In genomic region chr9:135905380-135906282, GRCh38 we compare ENCODE assay signal across 8 cellular contexts. TPM values are rescaled to one million over a fixed set of nuclear protein-coding genes. Genes with fewer than 3 reads are reported as not detected.
DNase-seq lines count a peak whose midpoint lies in the region; ATAC-seq and TF ChIP-seq lines count a peak whose summit lies in the region.

No MANE protein-coding gene starts in this region.

- peaks cover 30% of the 10 kb centered on the region for H3K79me2 ChIP-seq in parathyroid adenoma

- H3K9ac ChIP-seq in parathyroid adenoma: no peak overlapping the region

- H3K27ac ChIP-seq in left ventricle myocardium inferior (replicated peaks) (peak overlapping the region; percentile 78), epithelial cell of prostate (peak overlapping the region; percentile 94), parathyroid adenoma (no peak overlapping the region)

- H3K4me2 ChIP-seq in parathyroid adenoma (ENCODE audit: low read length): peak overlapping the region; percentile 64

- DNase-seq in left ventricle myocardium inferior: no peak
- no peak for DNase-seq in left cardiac atrium
- peak; percentile 89 for DNase-seq in activated CD4-positive, alpha-beta memory T cell treated with anti-CD3 and anti-CD28 coated beads for 36 hours
- peak; percentile 84 for DNase-seq in epithelial cell of prostate (ENCODE audit: low read depth, low spot score)

- peak overlapping the region; percentile 86 for H3K27ac Mint-ChIP-seq in activated CD4-positive, alpha-beta memory T cell treated with anti-CD3 and anti-CD28 coated beads for 36 hours

- TF ChIP-seq CTCF in left ventricle myocardium inferior (IDR thresholded peaks at IDR 0.05; ENCODE audit: borderline replicate concordance): no peak
- no peak for TF ChIP-seq CTCF in parathyroid adenoma (IDR thresholded peaks at IDR 0.05)

- no peaks in the 10 kb centered on the region for H3K9me3 Mint-ChIP-seq in activated CD4-positive, alpha-beta memory T cell treated with anti-CD3 and anti-CD28 coated beads for 36 hours

- H3K27me3 Mint-ChIP-seq in activated CD4-positive, alpha-beta memory T cell treated with anti-CD3 and anti-CD28 coated beads for 36 hours: no peaks in the 10 kb centered on the region

- H3K4me3 ChIP-seq in left ventricle myocardium inferior: peak overlapping the region; percentile 81
- H3K4me3 ChIP-seq in parathyroid adenoma (ENCODE audit: low read depth, low read length): peak overlapping the region; percentile 43

- H3K27me3 ChIP-seq in left ventricle myocardium inferior (ENCODE audit: low read depth) (no peaks in the 10 kb centered on the region), parathyroid adenoma (ENCODE audit: control insufficient read depth, insufficient read depth, low read length) (no peaks in the 10 kb centered on the region)

- no peak overlapping the region for H2AFZ ChIP-seq in parathyroid adenoma

- peaks cover 70% of the 10 kb centered on the region for H3K4me1 ChIP-seq in left ventricle myocardium inferior
- no peaks in the 10 kb centered on the region for H3K4me1 ChIP-seq in parathyroid adenoma

- peaks cover 38% of the 10 kb centered on the region for H3K36me3 Mint-ChIP-seq in activated CD4-positive, alpha-beta memory T cell treated with anti-CD3 and anti-CD28 coated beads for 36 hours

- ATAC-seq in left cardiac atrium: no peak
- ATAC-seq in GM21723 (IDR thresholded peaks at IDR 0.05; ENCODE audit: unreplicated experiment): no peak
- no peak for ATAC-seq in GM19351 (IDR thresholded peaks at IDR 0.05; ENCODE audit: unreplicated experiment)
- no peak for ATAC-seq in GM21367 (IDR thresholded peaks at IDR 0.05; ENCODE audit: unreplicated experiment)

- peaks cover 69% of the 10 kb centered on the region for H3K4me1 Mint-ChIP-seq in activated CD4-positive, alpha-beta memory T cell treated with anti-CD3 and anti-CD28 coated beads for 36 hours (ENCODE audit: low read depth)

- H3K4me3 Mint-ChIP-seq in activated CD4-positive, alpha-beta memory T cell treated with anti-CD3 and anti-CD28 coated beads for 36 hours: peak overlapping the region; percentile 82

- POLR2A ChIA-PET in activated CD4-positive, alpha-beta memory T cell treated with anti-CD3 and anti-CD28 coated beads for 36 hours (lab: Charles Lee): interaction anchor here (1.0 to 1.3 kb wide), 4 partner anchors 16 to 55 kb away, joined by 3 to 9 read pairs (median 4); no protein-coding TSS in a partner anchor

- intact Hi-C loops in left ventricle myocardium inferior (cut with micrococcal nuclease): no loop called here
- intact Hi-C loops in left cardiac atrium (cut with DNase I): loop anchor here in 1 of 2 donors (10.0 kb wide), 1 partner anchor 49 kb away; no protein-coding TSS in a partner anchor
- intact Hi-C loops in activated CD4-positive, alpha-beta memory T cell treated with anti-CD3 and anti-CD28 coated beads for 36 hours (cut with micrococcal nuclease): loop anchor here (1.0 to 5.0 kb wide), 9 partner anchors 19 to 1838 kb away; partner anchors contain the start of genes BRD3 and UBAC1

- peaks cover 9% of the 10 kb centered on the region for H3K36me3 ChIP-seq in left ventricle myocardium inferior
- no peaks in the 10 kb centered on the region for H3K36me3 ChIP-seq in parathyroid adenoma (ENCODE audit: control insufficient read depth, insufficient read depth, low read length)

- H3K9me3 ChIP-seq in left ventricle myocardium inferior (replicated peaks) (no peaks in the 10 kb centered on the region), parathyroid adenoma (ENCODE audit: control insufficient read depth, low read length) (no peaks in the 10 kb centered on the region)

- CTCF ChIA-PET in activated CD4-positive, alpha-beta memory T cell treated with anti-CD3 and anti-CD28 coated beads for 36 hours (lab: Charles Lee): interaction anchor here (0.8 to 1.3 kb wide), 3 partner anchors 40 to 62 kb away, joined by 3 to 4 read pairs (median 3); no protein-coding TSS in a partner anchor

RNA-seq across cellular contexts. Expression of gene CAMSAP1, which starts 1.7 kb away (rescaled TPM):
- total RNA-seq in left ventricle myocardium inferior (20.0 TPM), left cardiac atrium (10 to 100 TPM; 17.2 to 17.6 TPM)
- 10 to 100 TPM; 43.2 to 46.0 TPM for total RNA-seq in activated CD4-positive, alpha-beta memory T cell treated with anti-CD3 and anti-CD28 coated beads for 36 hours

RNA-seq across cellular contexts. Expression of gene UBAC1, which starts 55.5 kb away (rescaled TPM):
- 108 TPM for total RNA-seq in left ventricle myocardium inferior
- total RNA-seq in left cardiac atrium: 10 to 100 TPM; 64.9 to 65.7 TPM
- total RNA-seq in activated CD4-positive, alpha-beta memory T cell treated with anti-CD3 and anti-CD28 coated beads for 36 hours: 10 to 100 TPM; 41.3 to 42.0 TPM

Comparison
In these comparisons a context has a peak if more than half of its experiments do, and no peak if none do; other contexts are left out.
1. DNase-seq: peak in activated CD4-positive, alpha-beta memory T cell treated with anti-CD3 and anti-CD28 coated beads for 36 hours (single experiment) and epithelial cell of prostate (single experiment); none in left ventricle myocardium inferior (single experiment) and left cardiac atrium (single experiment).